24 cellular contexts compared by ENCODE assay signal in genomic region chr3:188527389-188527788, GRCh38.
"Had no signal": no experiment of that assay in that cellular context is flagged by ENCODE, and none has a peak within 500 bp of the region (broad histone marks: within the 10 kb centered on the region; RNA-seq: fewer than 3 reads in every experiment).

No MANE protein-coding gene starts in this region.

- DNase-seq: activated B cell treated with CpG ODN at 0.5 μM for 24 hours; activated CD4-positive, alpha-beta T cell treated with anti-CD3 and anti-CD28 coated beads for 1 hour; activated CD4-positive, alpha-beta T cell treated with anti-CD3 and anti-CD28 coated beads, Interleukin-2, amount 10 ng/mL, durations not matched to agents 24 days and 14 days; activated CD4-positive, alpha-beta T cell treated with anti-CD3 and anti-CD28 coated beads, Interleukin-2, amount 50 U/mL, for 48 hours; activated CD8-positive, alpha-beta memory T cell treated with anti-CD3 and anti-CD28 coated beads, Interleukin-2, amount 10 ng/mL, durations not matched to agents 7 days and 5 days; activated effector memory CD4-positive, alpha-beta T cell treated with anti-CD3 and anti-CD28 coated beads, Interleukin-2, amount 50 U/mL, for 16 hours; activated naive CD4-positive, alpha-beta T cell treated with Interleukin-2 at 50 U/mL for 16 hours; activated naive CD8-positive, alpha-beta T cell treated with anti-CD3 and anti-CD28 coated beads, Interleukin-2, amount 50 U/mL, for 24 hours; activated T-cell treated with anti-CD3 and anti-CD28 coated beads, Interleukin-2, amount 50 U/mL, for 4 hours; cerebellar nuclear complex; NCI-H1092; NCI-H1417; NCI-H1930; NCI-H2171 treated with DMSO at 0.1 percent for 48 hours; NCI-H345; NCI-H510A; NCI-H526 treated with DMSO at 0.1 percent for 48 hours; NCI-H82; Right ventricle myocardium superior; RPMI8226; T-helper 17 cell; T-helper 9 cell had no signal

- ATAC-seq: activated CD8-positive, alpha-beta memory T cell treated with anti-CD3 and anti-CD28 coated beads, Interleukin-2, amount 10 ng/mL, durations not matched to agents 7 days and 5 days; activated naive CD4-positive, alpha-beta T cell treated with anti-CD3 and anti-CD28 coated beads, Interleukin-2, amount 50 U/mL, for 72 hours; activated naive CD8-positive, alpha-beta T cell treated with anti-CD3 and anti-CD28 coated beads, Interleukin-2, amount 50 U/mL, for 24 hours; activated T-cell treated with anti-CD3 and anti-CD28 coated beads, Interleukin-2, amount 50 U/mL, for 4 hours; Panc1; T-helper 17 cell had no signal
